ENCODE assay signal across 28 cellular contexts in the genomic region with DNA sequence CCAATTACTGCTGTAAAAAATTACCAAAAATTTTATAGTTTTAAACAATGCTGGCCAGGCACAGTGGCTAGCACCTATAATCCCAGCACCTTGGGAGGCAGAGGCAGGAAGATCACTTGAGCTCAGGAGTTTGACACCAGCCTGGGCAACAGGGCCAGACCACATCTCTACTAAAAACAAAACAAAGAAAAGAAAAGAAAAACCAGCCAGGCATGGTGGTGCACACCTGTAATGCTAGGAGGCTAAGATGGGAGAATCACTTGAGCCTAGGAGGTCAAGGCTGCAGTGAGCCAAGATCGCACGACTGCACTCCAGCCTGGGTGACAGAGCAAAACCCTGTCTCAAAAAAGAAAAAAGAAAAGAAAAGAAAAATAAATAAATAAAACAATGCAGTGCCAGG.
"Had no signal": no experiment of that assay in that cellular context is flagged by ENCODE, and none has a peak within 500 bp of the region (broad histone marks: within the 10 kb centered on the region; RNA-seq: fewer than 3 reads in every experiment).

No MANE protein-coding gene starts in this region.

- H3K4me3 ChIP-seq: ascending aorta, cardiac muscle cell had no signal

- H3K27me3 ChIP-seq: ascending aorta, cardiac muscle cell had no signal

- H3K36me3 ChIP-seq: ascending aorta, cardiac muscle cell had no signal

- DNase-seq: activated B cell treated with CpG ODN at 0.5 μM for 24 hours; activated CD4-positive, alpha-beta memory T cell treated with anti-CD3 and anti-CD28 coated beads, Interleukin-2, amount 10 ng/mL, durations not matched to agents 7 days and 5 days; activated CD4-positive, alpha-beta T cell treated with anti-CD3 and anti-CD28 coated beads for 1 hour; activated CD4-positive, alpha-beta T cell treated with anti-CD3 and anti-CD28 coated beads for 36 hours; activated CD4-positive, alpha-beta T cell treated with anti-CD3 and anti-CD28 coated beads for 48 hours; activated CD4-positive, alpha-beta T cell treated with anti-CD3 and anti-CD28 coated beads, Interleukin-2, amount 10 ng/mL, durations not matched to agents 7 days and 5 days; activated CD4-positive, alpha-beta T cell treated with anti-CD3 and anti-CD28 coated beads, Interleukin-2, amount 50 U/mL, for 48 hours; activated CD8-positive, alpha-beta memory T cell treated with anti-CD3 and anti-CD28 coated beads for 24 hours; activated CD8-positive, alpha-beta memory T cell treated with anti-CD3 and anti-CD28 coated beads, Interleukin-2, amount 10 ng/mL, durations not matched to agents 7 days and 5 days; activated CD8-positive, alpha-beta memory T cell treated with anti-CD3 and anti-CD28 coated beads, Interleukin-2, amount 50 U/mL, for 48 hours; activated CD8-positive, alpha-beta T cell treated with anti-CD3 and anti-CD28 coated beads, Interleukin-2, amount 10 ng/mL, durations not matched to agents 7 days and 5 days; activated effector memory CD4-positive, alpha-beta T cell treated with Interleukin-2 at 50 U/mL for 16 hours; activated gamma-delta T cell; activated naive CD4-positive, alpha-beta T cell treated with anti-CD3 and anti-CD28 coated beads, Interleukin-2, amount 10 ng/mL, durations not matched to agents 7 days and 5 days; activated naive CD4-positive, alpha-beta T cell treated with Interleukin-2 at 50 U/mL for 16 hours; activated naive CD8-positive, alpha-beta T cell treated with anti-CD3 and anti-CD28 coated beads, Interleukin-2, amount 10 ng/mL, durations not matched to agents 7 days and 5 days; activated naive CD8-positive, alpha-beta T cell treated with anti-CD3 and anti-CD28 coated beads, Interleukin-2, amount 50 U/mL, for 24 hours; activated T-cell treated with anti-CD3 and anti-CD28 coated beads, Interleukin-2, amount 50 U/mL, for 24 hours; activated T-cell treated with anti-CD3 and anti-CD28 coated beads, Interleukin-2, amount 50 U/mL, for 48 hours; amygdala; anterior cingulate cortex; caudate nucleus; cerebellar nuclear complex; T-helper 2 cell; T-helper 9 cell had no signal

- ATAC-seq: activated CD4-positive, alpha-beta T cell treated with anti-CD3 and anti-CD28 coated beads for 36 hours; activated CD8-positive, alpha-beta memory T cell treated with anti-CD3 and anti-CD28 coated beads, Interleukin-2, amount 10 ng/mL, durations not matched to agents 7 days and 5 days; activated CD8-positive, alpha-beta T cell treated with anti-CD3 and anti-CD28 coated beads, Interleukin-2, amount 10 ng/mL, durations not matched to agents 7 days and 5 days; activated naive CD8-positive, alpha-beta T cell treated with anti-CD3 and anti-CD28 coated beads, Interleukin-2, amount 50 U/mL, for 24 hours had no signal

- H3K27ac ChIP-seq: cardiac muscle cell, VCaP had no signal

- H3K9me3 ChIP-seq: ascending aorta had no signal
